Comparison of ENCODE assay signal across 8 cellular contexts in the genomic region with DNA sequence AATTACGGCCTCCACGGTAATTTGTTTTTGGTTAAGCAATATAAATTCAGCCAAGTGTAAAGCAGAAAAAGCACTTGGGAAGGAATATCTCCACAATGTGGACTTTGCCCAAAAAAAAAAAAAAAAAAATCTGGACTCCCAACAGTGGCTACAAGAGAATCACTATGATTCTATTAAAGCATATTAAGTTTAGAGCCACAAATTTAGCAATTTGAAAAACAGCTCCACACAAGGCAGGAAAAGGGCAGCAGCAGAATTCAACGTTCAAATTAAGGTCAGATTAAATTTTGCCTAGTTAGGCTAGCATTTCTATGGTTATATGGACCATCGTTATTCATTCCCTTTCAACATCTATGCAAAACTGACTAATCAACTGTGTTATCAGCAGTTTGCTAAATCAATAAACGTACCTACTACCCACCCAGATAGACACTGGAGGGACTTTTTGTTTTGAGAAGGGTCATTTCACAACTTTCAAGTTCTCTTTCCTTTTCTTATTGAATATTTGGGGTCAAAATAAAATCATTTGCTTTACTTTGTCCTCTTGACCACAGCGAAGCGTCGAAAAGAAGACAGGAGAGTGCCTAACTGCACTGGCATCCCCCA. TPM values are rescaled to one million over a fixed set of nuclear protein-coding genes. Genes with fewer than 3 reads are reported as not detected.
DNase-seq lines count a peak whose midpoint lies in the region; ATAC-seq and TF ChIP-seq lines count a peak whose summit lies in the region.

No MANE protein-coding gene starts in this region.

- H3K4me3 Mint-ChIP-seq in IgD-negative memory B cell: peak overlapping the region; percentile 89 to 98 (median 94)
- H3K4me3 Mint-ChIP-seq in effector memory CD8-positive, alpha-beta T cell: peak overlapping the region; percentile 92 to 95

- H3K9ac ChIP-seq in parathyroid adenoma: no peak overlapping the region

- peak overlapping the region; percentile 50 to 94 (median 94) for H3K27ac Mint-ChIP-seq in IgD-negative memory B cell
- H3K27ac Mint-ChIP-seq in effector memory CD8-positive, alpha-beta T cell: peak overlapping the region; percentile 88 to 94

- no peak for ATAC-seq in Right ventricle myocardium superior (ENCODE audit: poor library complexity)
- ATAC-seq in effector memory CD8-positive, alpha-beta T cell (replicated peaks): no peak
- no peak for ATAC-seq in HG03442 (IDR thresholded peaks at IDR 0.05; ENCODE audit: unreplicated experiment)

- TF ChIP-seq CTCF in left ventricle myocardium inferior (IDR thresholded peaks at IDR 0.05; ENCODE audit: borderline replicate concordance): no peak
- no peak for TF ChIP-seq CTCF in parathyroid adenoma (IDR thresholded peaks at IDR 0.05)

- H3K27me3 Mint-ChIP-seq in IgD-negative memory B cell: no peaks in the 10 kb centered on the region
- H3K27me3 Mint-ChIP-seq in effector memory CD8-positive, alpha-beta T cell: no peaks in the 10 kb centered on the region

- H2AFZ ChIP-seq in parathyroid adenoma: peak overlapping the region; percentile 82

- no peak for DNase-seq in left ventricle myocardium inferior
- DNase-seq in Right ventricle myocardium superior: no peak
- no peak for DNase-seq in effector memory CD8-positive, alpha-beta T cell
- DNase-seq in NCI-H446 treated with DMSO at 0.1 percent for 48 hours (lab: John Stamatoyannopoulos, UW): no peak
- DNase-seq in OCI-M1 (lab: John Stamatoyannopoulos, UW): no peak

- peaks cover 0 to 2% (median 0%) of the 10 kb centered on the region in 3 donors for H3K9me3 Mint-ChIP-seq in IgD-negative memory B cell
- H3K9me3 Mint-ChIP-seq in effector memory CD8-positive, alpha-beta T cell: no peaks in the 10 kb centered on the region

- H3K27ac ChIP-seq in left ventricle myocardium inferior (replicated peaks) (peak overlapping the region; percentile 96), parathyroid adenoma (no peak overlapping the region)

- peaks cover 22% of the 10 kb centered on the region for H3K4me1 ChIP-seq in left ventricle myocardium inferior
- peaks cover 7% of the 10 kb centered on the region for H3K4me1 ChIP-seq in parathyroid adenoma

- H3K79me2 ChIP-seq in parathyroid adenoma: peaks cover 3% of the 10 kb centered on the region

- H3K27me3 ChIP-seq in left ventricle myocardium inferior (ENCODE audit: low read depth) (no peaks in the 10 kb centered on the region), parathyroid adenoma (ENCODE audit: control insufficient read depth, insufficient read depth, low read length) (no peaks in the 10 kb centered on the region)

- H3K4me3 ChIP-seq in left ventricle myocardium inferior (peak overlapping the region; percentile 79), parathyroid adenoma (ENCODE audit: low read depth, low read length) (peak overlapping the region; percentile 95)

- H3K4me1 Mint-ChIP-seq in IgD-negative memory B cell: peaks cover 16 to 26% (median 24%) of the 10 kb centered on the region in 3 donors
- H3K4me1 Mint-ChIP-seq in effector memory CD8-positive, alpha-beta T cell (ENCODE audit: low read depth in 2 of 2): peaks cover 13 to 17% of the 10 kb centered on the region in 2 donors

- peak overlapping the region; percentile 94 for H3K4me2 ChIP-seq in parathyroid adenoma (ENCODE audit: low read length)

- H3K36me3 ChIP-seq in left ventricle myocardium inferior (peaks cover 37% of the 10 kb centered on the region), parathyroid adenoma (ENCODE audit: control insufficient read depth, insufficient read depth, low read length) (no peaks in the 10 kb centered on the region)

- H3K36me3 Mint-ChIP-seq in IgD-negative memory B cell: peaks cover 6% of the 10 kb centered on the region
- H3K36me3 Mint-ChIP-seq in effector memory CD8-positive, alpha-beta T cell (ENCODE audit: insufficient read depth): peaks cover 28% of the 10 kb centered on the region

- intact Hi-C loops in left ventricle myocardium inferior (cut with micrococcal nuclease) (no loop called here), Right ventricle myocardium superior (cut with DNase I) (no loop called here)

- H3K9me3 ChIP-seq in left ventricle myocardium inferior (replicated peaks) (no peaks in the 10 kb centered on the region), parathyroid adenoma (ENCODE audit: control insufficient read depth, low read length) (no peaks in the 10 kb centered on the region)

RNA-seq across cellular contexts. Expression of gene MCM9, which starts 1.0 kb away (rescaled TPM):
- total RNA-seq in left ventricle myocardium inferior (5.5 TPM), Right ventricle myocardium superior (4.8 TPM)
- 31.6 TPM for polyA plus RNA-seq in IgD-negative memory B cell

RNA-seq across cellular contexts. Expression of gene ASF1A, which starts 40.0 kb away (rescaled TPM):
- total RNA-seq in left ventricle myocardium inferior (27.6 TPM), Right ventricle myocardium superior (26.0 TPM)
- 46.2 TPM for polyA plus RNA-seq in IgD-negative memory B cell
